ENCODE assay signal across 1 cellular context in genomic region chr3:52536369-52537164, GRCh38.
TF ChIP-seq lines count a peak whose summit lies in the region.

Gene UQCC5, plus strand, starts transcription at chr3:52536605. Its CDS starts 151 bp downstream, at chr3:52536756.

TF ChIP-seq in HepG2, 621 proteins besides CTCF, POLR2A, EP300 and RAD21 (continued from another document and continues in another):
- no peak for TF ChIP-seq MAFF (IDR thresholded peaks at IDR 0.05; ENCODE audit: low read depth, low read length)
- TF ChIP-seq HDAC2 (CRISPR knock-in tag; IDR thresholded peaks at IDR 0.05): peak; percentile 83
- no peak for TF ChIP-seq PPARG (CRISPR knock-in tag; conservative IDR thresholded peaks at IDR 0.05)
- TF ChIP-seq IKZF4 (CRISPR knock-in tag; IDR thresholded peaks at IDR 0.05; ENCODE audit: borderline replicate concordance, low read depth, not compliant biosample characterization): peak; percentile 62
- 0 out of 2 replicates have a peak, but pooled peaks have one; percentile 30 for TF ChIP-seq ZNF512 (CRISPR knock-in tag; IDR thresholded peaks at IDR 0.05)
- TF ChIP-seq KDM6A (CRISPR knock-in tag; IDR thresholded peaks at IDR 0.05; ENCODE audit: low read depth): no peak
- peak; percentile 61; the same call in 1 of the 2 replicates for TF ChIP-seq ZNF570 (CRISPR knock-in tag; IDR thresholded peaks at IDR 0.05; ENCODE audit: borderline replicate concordance)
- TF ChIP-seq ZNF552 (CRISPR knock-in tag; IDR thresholded peaks at IDR 0.05; ENCODE audit: borderline replicate concordance): no peak; the same call in none of the 2 replicates
- TF ChIP-seq XRCC5 (optimal IDR thresholded peaks at IDR 0.05; ENCODE audit: low read length): peak; percentile 54
- TF ChIP-seq ZNF20 (CRISPR knock-in tag; IDR thresholded peaks at IDR 0.05): no peak
- TF ChIP-seq ZC3H13 (CRISPR knock-in tag; IDR thresholded peaks at IDR 0.05): peak; percentile 97
- peak; percentile 71; the same call in 1 of the 2 replicates for TF ChIP-seq ZNF567 (CRISPR knock-in tag; IDR thresholded peaks at IDR 0.05; ENCODE audit: borderline replicate concordance)
- TF ChIP-seq SUZ12 (IDR thresholded peaks at IDR 0.05; ENCODE audit: low read depth, low read length): no peak
- no peak for TF ChIP-seq SMYD3 (CRISPR knock-in tag; IDR thresholded peaks at IDR 0.05)
- peak; percentile 90 for TF ChIP-seq AGO1 (IDR thresholded peaks at IDR 0.05; ENCODE audit: low read depth, low read length, poor library complexity, severe bottlenecking)
- peak; percentile 67 for TF ChIP-seq SKI (IDR thresholded peaks at IDR 0.05; ENCODE audit: partially characterized antibody)
- peak; percentile 77; the same call in 1 of the 2 replicates for TF ChIP-seq ZFP82 (CRISPR knock-in tag; IDR thresholded peaks at IDR 0.05; ENCODE audit: borderline replicate concordance)
- TF ChIP-seq PATZ1 (CRISPR knock-in tag; IDR thresholded peaks at IDR 0.05): peak; percentile 64
- no peak for TF ChIP-seq CSRNP2 (CRISPR knock-in tag; conservative IDR thresholded peaks at IDR 0.05; ENCODE audit: low read depth)
- no peak for TF ChIP-seq THAP8 (CRISPR knock-in tag; IDR thresholded peaks at IDR 0.05; ENCODE audit: borderline replicate concordance)
- TF ChIP-seq NR2F1 (CRISPR knock-in tag; IDR thresholded peaks at IDR 0.05): no peak
- 0 out of 2 replicates have a peak, but pooled peaks have one; percentile 54 for TF ChIP-seq MLX (CRISPR knock-in tag; IDR thresholded peaks at IDR 0.05)
- peak; percentile 82; the same call in 1 of the 2 replicates for TF ChIP-seq CREB3 (CRISPR knock-in tag; IDR thresholded peaks at IDR 0.05)
- TF ChIP-seq CHD2 (IDR thresholded peaks at IDR 0.05; ENCODE audit: low read depth, low read length): peak; percentile 89
- 0 out of 2 replicates have a peak, but pooled peaks have one; percentile 75 for TF ChIP-seq KLF15 (CRISPR knock-in tag; IDR thresholded peaks at IDR 0.05; ENCODE audit: borderline replicate concordance)
- TF ChIP-seq ZNF740 (CRISPR knock-in tag; IDR thresholded peaks at IDR 0.05): no peak; the same call in 1 of the 2 replicates
- TF ChIP-seq RNF219 (CRISPR knock-in tag; IDR thresholded peaks at IDR 0.05): 0 out of 2 replicates have a peak, but pooled peaks have one; percentile 1
- no peak; the same call in 1 of the 2 replicates for TF ChIP-seq ZHX1 (CRISPR knock-in tag; IDR thresholded peaks at IDR 0.05; ENCODE audit: low read depth)
- TF ChIP-seq SP140L (CRISPR knock-in tag; IDR thresholded peaks at IDR 0.05; ENCODE audit: borderline replicate concordance): no peak
- no peak for TF ChIP-seq ARNT (IDR thresholded peaks at IDR 0.05)
- TF ChIP-seq ZNF234 (CRISPR knock-in tag; conservative IDR thresholded peaks at IDR 0.05): no peak
- TF ChIP-seq ELF3 (CRISPR knock-in tag; IDR thresholded peaks at IDR 0.05): peak; percentile 66; the same call in 1 of the 2 replicates
- peak; percentile 93; the same call in 1 of the 2 replicates for TF ChIP-seq ZNF558 (CRISPR knock-in tag; IDR thresholded peaks at IDR 0.05; ENCODE audit: borderline replicate concordance)
- TF ChIP-seq RBFOX2 (IDR thresholded peaks at IDR 0.05; ENCODE audit: low read depth, low read length): peak; percentile 98
- TF ChIP-seq PAX8 (CRISPR knock-in tag; IDR thresholded peaks at IDR 0.05; ENCODE audit: borderline replicate concordance): 0 out of 2 replicates have a peak, but pooled peaks have one; percentile 62
- TF ChIP-seq ZBTB7B (CRISPR knock-in tag; IDR thresholded peaks at IDR 0.05): no peak
- TF ChIP-seq JUNB (CRISPR knock-in tag; IDR thresholded peaks at IDR 0.05; ENCODE audit: borderline replicate concordance): no peak
- no peak for TF ChIP-seq ZNF17 (CRISPR knock-in tag; IDR thresholded peaks at IDR 0.05)
- TF ChIP-seq AKNA (CRISPR knock-in tag; IDR thresholded peaks at IDR 0.05; ENCODE audit: borderline replicate concordance): peak; percentile 84; the same call in 1 of the 2 replicates
- peak; percentile 80 for TF ChIP-seq THAP11 (CRISPR knock-in tag; IDR thresholded peaks at IDR 0.05)
- peak; percentile 61; the same call in 1 of the 2 replicates for TF ChIP-seq ZNF879 (CRISPR knock-in tag; IDR thresholded peaks at IDR 0.05)
- TF ChIP-seq FOXK2 (IDR thresholded peaks at IDR 0.05): no peak
- TF ChIP-seq ZNF597 (CRISPR knock-in tag; IDR thresholded peaks at IDR 0.05): no peak
